ENCODE assay signal across 12 cellular contexts in genomic region chr11:118212781-118213565, GRCh38. TPM values are rescaled to one million over a fixed set of nuclear protein-coding genes. Genes with fewer than 3 reads are reported as not detected.
DNase-seq lines count a peak whose midpoint lies in the region; ATAC-seq and TF ChIP-seq lines count a peak whose summit lies in the region.
"Had no signal": no experiment of that assay in that cellular context is flagged by ENCODE, and none has a peak within 500 bp of the region (broad histone marks: within the 10 kb centered on the region; RNA-seq: fewer than 3 reads in every experiment).

No MANE protein-coding gene starts in this region.

- H3K36me3 ChIP-seq in CD8-positive, alpha-beta memory T cell (ENCODE audit: insufficient read depth, low read length): peaks cover 18% of the 10 kb centered on the region
- H3K36me3 ChIP-seq in hepatocyte (replicated peaks; ENCODE audit: insufficient read depth, low read depth) (no peaks in the 10 kb centered on the region), psoas muscle (ENCODE audit: insufficient read depth in 1 of 2, low read depth in 1 of 2) (no peaks in the 10 kb centered on the region)

- CTCF ChIA-PET in CD8-positive, alpha-beta memory T cell (lab: Charles Lee): interaction anchor here (0.7 to 7.9 kb wide), 6 partner anchors 11 to 153 kb away, joined by 3 to 46 read pairs (median 4); partner anchors contain the start of gene JAML
- CTCF ChIA-PET in RWPE1 (lab: Yijun Ruan, JAX): interaction anchor here (0.6 to 1.5 kb wide), 2 partner anchors 15 to 41 kb away, joined by 3 to 4 read pairs; no protein-coding TSS in a partner anchor

- H3K4me1 ChIP-seq in CD8-positive, alpha-beta memory T cell (ENCODE audit: insufficient read depth, low read length): peaks cover 61% of the 10 kb centered on the region
- H3K4me1 ChIP-seq in hepatocyte (ENCODE audit: insufficient read depth) (peaks cover 45% of the 10 kb centered on the region), psoas muscle (no peaks in the 10 kb centered on the region)

- intact Hi-C loops in psoas muscle (cut with DNase I): loop anchor here in 1 of 2 donors (5.0 kb wide), 1 partner anchor 49 kb away; the partner anchor contains the start of gene MPZL2

- POLR2A ChIA-PET in CD8-positive, alpha-beta memory T cell (lab: Charles Lee): interaction anchor here (1.7 kb wide), 1 partner anchor 12 kb away, joined by 5 read pairs; the partner anchor contains the start of gene JAML
- POLR2A ChIA-PET in RWPE1 (lab: Yijun Ruan, JAX; ENCODE audit: low non-redundant PET): no interaction called here

- no peak for TF ChIP-seq CTCF in hepatocyte (IDR thresholded peaks at IDR 0.05; ENCODE audit: poor library complexity)
- TF ChIP-seq CTCF in psoas muscle (IDR thresholded peaks at IDR 0.05): no peak
- no peak for TF ChIP-seq CTCF in RWPE1 (conservative IDR thresholded peaks at IDR 0.05; ENCODE audit: low read depth)

- H3K27me3 Mint-ChIP-seq in CD8-positive, alpha-beta memory T cell: peaks cover 0 to 1% of the 10 kb centered on the region in 2 donors

- ATAC-seq in psoas muscle: no peak
- no peak for ATAC-seq in HG03025 (IDR thresholded peaks at IDR 0.05; ENCODE audit: low FRiP score, unreplicated experiment)

- no peaks in the 10 kb centered on the region for H3K9me2 ChIP-seq in hepatocyte (replicated peaks; ENCODE audit: insufficient read depth)

- H4K20me1 ChIP-seq in hepatocyte (ENCODE audit: insufficient read depth, poor library complexity, severe bottlenecking): no peaks in the 10 kb centered on the region

- no peaks in the 10 kb centered on the region for H3K9me3 Mint-ChIP-seq in CD8-positive, alpha-beta memory T cell

- no peaks in the 10 kb centered on the region for H3K79me2 ChIP-seq in hepatocyte

- H3K4me2 ChIP-seq in hepatocyte: peak overlapping the region; percentile 20
- H3K4me2 ChIP-seq: smooth muscle cell had no signal

- no peak overlapping the region for H3K27ac ChIP-seq in CD8-positive, alpha-beta memory T cell (ENCODE audit: low read depth, low read length)
- H3K27ac ChIP-seq in hepatocyte: peak overlapping the region; percentile 96
- H3K27ac ChIP-seq in psoas muscle: no peak overlapping the region
- H3K27ac ChIP-seq in RWPE1: no peak overlapping the region

- DNase-seq in AML-193 (lab: John Stamatoyannopoulos, UW): peak; percentile 46 to 50
- DNase-seq in CD8-positive, alpha-beta memory T cell: no peak
- peak; percentile 84 for DNase-seq in SKM-1 treated with dmso at 0.1 percent for 144 hours (lab: John Stamatoyannopoulos, UW; ENCODE audit: unreplicated experiment)
- DNase-seq in hepatocyte (ENCODE audit: low spot score): no peak
- DNase-seq in psoas muscle: no peak
- DNase-seq in midbrain (lab: John Stamatoyannopoulos, UW): no peak
- DNase-seq in RWPE1 (ENCODE audit: low spot score): no peak
- DNase-seq: NCI-H82; stimulated activated CD8-positive, alpha-beta memory T cell treated with anti-CD3 and anti-CD28 coated beads, Interleukin-4, amount 100 ng/mL, for 48 hours; T-helper 9 cell had no signal

- 72% methylated on average over 5 of the region's 5 CpGs for WGBS in hepatocyte (ENCODE audit: low lambda C conversion rate, missing lambda C conversion rate)
- WGBS in psoas muscle, 3 donors: 75 to 80% (median 77%) methylated on average over 5 of the region's 5 CpGs

- no peak overlapping the region for H2AFZ ChIP-seq in hepatocyte

- no peaks in the 10 kb centered on the region for H3K9me3 ChIP-seq in CD8-positive, alpha-beta memory T cell (ENCODE audit: low read length)
- no peaks in the 10 kb centered on the region for H3K9me3 ChIP-seq in hepatocyte (ENCODE audit: low read depth)
- no peaks in the 10 kb centered on the region for H3K9me3 ChIP-seq in psoas muscle

- peak overlapping the region in 7 of 8 donors; percentile 73 to 98 (median 88) for H3K27ac Mint-ChIP-seq in CD8-positive, alpha-beta memory T cell

- no peaks in the 10 kb centered on the region for H3K27me3 ChIP-seq in CD8-positive, alpha-beta memory T cell (ENCODE audit: insufficient read depth, low read length, poor library complexity, severe bottlenecking)
- H3K27me3 ChIP-seq in hepatocyte (no peaks in the 10 kb centered on the region), psoas muscle (ENCODE audit: insufficient read depth in 3 of 3, low read length in 2 of 3) (peaks cover 4 to 45% (median 4%) of the 10 kb centered on the region in 3 donors)

- H3K4me3 ChIP-seq in CD8-positive, alpha-beta memory T cell (ENCODE audit: low read length): no peak overlapping the region
- H3K4me3 ChIP-seq in hepatocyte (no peak overlapping the region), psoas muscle (no peak overlapping the region)
- H3K4me3 ChIP-seq: smooth muscle cell had no signal

- H3K4me1 Mint-ChIP-seq in CD8-positive, alpha-beta memory T cell: peaks cover 17 to 85% (median 65%) of the 10 kb centered on the region in 3 donors

- H3K4me3 Mint-ChIP-seq in CD8-positive, alpha-beta memory T cell: peak overlapping the region in 5 of 7 donors; percentile 18 to 94 (median 90)

- peaks cover 15 to 70% (median 36%) of the 10 kb centered on the region in 3 donors for H3K36me3 Mint-ChIP-seq in CD8-positive, alpha-beta memory T cell

RNA-seq across cellular contexts. Expression of gene JAML, which starts 11.8 kb away (rescaled TPM):
- total RNA-seq in CD8-positive, alpha-beta memory T cell: 100 to 1,000 TPM; 363 to 387 TPM
- polyA plus RNA-seq in CD8-positive, alpha-beta memory T cell: 210 TPM
- total RNA-seq in hepatocyte: 3.5 and 5.3 TPM in 2 replicates
- polyA plus RNA-seq in hepatocyte: 5.0 and 5.9 TPM in 2 replicates
- 1 to 10 TPM in 2 of 4 donors, under 1 TPM in 2; 0.48 to 1.8 (median 1.1) TPM for total RNA-seq in psoas muscle
- polyA plus RNA-seq in psoas muscle: under 1 TPM; 0.21 to 0.36 (median 0.25) TPM
- total RNA-seq: smooth muscle cell had no signal
- polyA plus RNA-seq: smooth muscle cell had no signal

RNA-seq across cellular contexts. Expression of gene SCN2B, which starts 36.5 kb away (rescaled TPM):
- not detected for total RNA-seq in CD8-positive, alpha-beta memory T cell
- not detected for polyA plus RNA-seq in CD8-positive, alpha-beta memory T cell
- total RNA-seq in hepatocyte (1.1 and 1.3 TPM in 2 replicates), psoas muscle (1 to 10 TPM in 3 of 4 donors, under 1 TPM in 1; 0.40 to 6.6 (median 1.8) TPM)
- polyA plus RNA-seq in hepatocyte (0.92 and 1.2 TPM in 2 replicates), psoas muscle (under 1 TPM; 0.09 to 0.51 (median 0.23) TPM)

RNA-seq across cellular contexts. Expression of gene MPZL3, which starts 39.2 kb away (rescaled TPM):
- total RNA-seq in CD8-positive, alpha-beta memory T cell: 100 to 1,000 TPM; 113 to 119 TPM
- 10.6 TPM for polyA plus RNA-seq in CD8-positive, alpha-beta memory T cell
- 20.6 and 21.1 TPM in 2 replicates for total RNA-seq in hepatocyte
- polyA plus RNA-seq in hepatocyte: 10.2 and 10.8 TPM in 2 replicates
- total RNA-seq in psoas muscle: under 1 TPM; 0.22 to 0.97 (median 0.49) TPM
- under 1 TPM; 0.07 to 0.16 (median 0.13) TPM for polyA plus RNA-seq in psoas muscle

RNA-seq across cellular contexts. Expression of gene MPZL2, which starts 51.1 kb away (rescaled TPM):
- total RNA-seq in CD8-positive, alpha-beta memory T cell: 1 to 10 TPM; 4.5 to 5.5 TPM
- 0.36 TPM for polyA plus RNA-seq in CD8-positive, alpha-beta memory T cell
- total RNA-seq in hepatocyte (47.2 and 52.3 TPM in 2 replicates), psoas muscle (1 to 10 TPM; 1.1 to 8.1 (median 3.5) TPM)
- polyA plus RNA-seq in hepatocyte (38.4 and 48.0 TPM in 2 replicates), psoas muscle (1 to 10 TPM; 1.0 to 3.9 (median 2.7) TPM)

Comparison
In these comparisons a context has a peak if more than half of its experiments do, and no peak if none do; other contexts are left out.
1. DNase-seq: peak in AML-193 (2 of 2) and SKM-1 treated with dmso at 0.1 percent for 144 hours (single experiment); none in CD8-positive, alpha-beta memory T cell (0 of 5), hepatocyte (single experiment), psoas muscle (0 of 2), midbrain (single experiment) and RWPE1 (single experiment).
2. RNA of gene JAML, which starts 11.8 kb away (total RNA-seq): 363 to 387 TPM in CD8-positive, alpha-beta memory T cell; 3.5 to 5.3 TPM in hepatocyte and 0.48 to 1.8 TPM in psoas muscle; every median in the first group is over 10 times any median in the second.
3. RNA of gene MPZL3, which starts 39.2 kb away (total RNA-seq): 113 to 119 TPM in CD8-positive, alpha-beta memory T cell and 20.6 to 21.1 TPM in hepatocyte; 0.22 to 0.97 TPM in psoas muscle; every median in the first group is over 10 times any median in the second.